12 cellular contexts compared by ENCODE assay signal in genomic region chr2:8608411-8608954, GRCh38.
DNase-seq lines count a peak whose midpoint lies in the region; ATAC-seq and TF ChIP-seq lines count a peak whose summit lies in the region.
"Had no signal": no experiment of that assay in that cellular context is flagged by ENCODE, and none has a peak within 500 bp of the region (broad histone marks: within the 10 kb centered on the region; RNA-seq: fewer than 3 reads in every experiment).

No MANE protein-coding gene starts in this region.

- H3K27ac Mint-ChIP-seq in activated T-helper 2 cell treated with anti-CD3 and anti-CD28 coated beads, Interferon-gamma antibody, Interleukin-2, Interleukin-4, amounts not matched to agents 10 μg/mL and 5 μg/mL and 100 μg/mL, durations not matched to agents 14 hours and 24 hours and 36 hours = peak overlapping the region; percentile 91
- peak overlapping the region; percentile 66 to 75 for H3K27ac Mint-ChIP-seq in natural killer cell treated with Interleukin-12 subunit alpha and Interleukin-12 subunit beta and Interleukin-15 and Interleukin-18, amount 100 ng/mL, for 72 hours

- no peak overlapping the region for H3K4me3 ChIP-seq in GM12865 (ENCODE audit: low read depth, low read length)
- H3K4me3 ChIP-seq: breast epithelium, esophagus muscularis mucosa, K562, thyroid gland had no signal

- peak; percentile 41 for ATAC-seq in HG03442 (IDR thresholded peaks at IDR 0.05; ENCODE audit: unreplicated experiment)
- ATAC-seq in natural killer cell treated with Interleukin-12 subunit alpha and Interleukin-12 subunit beta and Interleukin-15 and Interleukin-18, amount 100 ng/mL, for 72 hours = peak; percentile 89 to 94
- no peak for ATAC-seq in GM19452 (IDR thresholded peaks at IDR 0.05; ENCODE audit: unreplicated experiment)
- ATAC-seq: K562 had no signal

- H3K4me1 Mint-ChIP-seq in activated T-helper 2 cell treated with anti-CD3 and anti-CD28 coated beads, Interferon-gamma antibody, Interleukin-2, Interleukin-4, amounts not matched to agents 10 μg/mL and 5 μg/mL and 100 μg/mL, durations not matched to agents 14 hours and 24 hours and 36 hours (ENCODE audit: low read depth) = peaks cover 52% of the 10 kb centered on the region
- H3K4me1 Mint-ChIP-seq in natural killer cell treated with Interleukin-12 subunit alpha and Interleukin-12 subunit beta and Interleukin-15 and Interleukin-18, amount 100 ng/mL, for 72 hours (ENCODE audit: low read depth in 2 of 2) = peaks cover 29 to 30% of the 10 kb centered on the region in 2 donors

- no peak for TF ChIP-seq CTCF in GM12865 (IDR thresholded peaks at IDR 0.05; ENCODE audit: insufficient read depth, low read depth, low read length, missing control alignments)

- H3K27me3 Mint-ChIP-seq in activated T-helper 2 cell treated with anti-CD3 and anti-CD28 coated beads, Interferon-gamma antibody, Interleukin-2, Interleukin-4, amounts not matched to agents 10 μg/mL and 5 μg/mL and 100 μg/mL, durations not matched to agents 14 hours and 24 hours and 36 hours (ENCODE audit: low read depth) = peaks cover 5% of the 10 kb centered on the region
- H3K27me3 Mint-ChIP-seq in natural killer cell treated with Interleukin-12 subunit alpha and Interleukin-12 subunit beta and Interleukin-15 and Interleukin-18, amount 100 ng/mL, for 72 hours = no peaks in the 10 kb centered on the region

- intact Hi-C loops in activated T-helper 2 cell treated with anti-CD3 and anti-CD28 coated beads, Interferon-gamma antibody, Interleukin-2, Interleukin-4, amounts not matched to agents 10 μg/mL and 5 μg/mL and 100 μg/mL, durations not matched to agents 14 hours and 24 hours and 36 hours (cut with micrococcal nuclease) = loop anchor here (1.0 to 10.0 kb wide), 15 partner anchors 22 to 1171 kb away; no protein-coding TSS in a partner anchor

- H3K9me3 Mint-ChIP-seq in activated T-helper 2 cell treated with anti-CD3 and anti-CD28 coated beads, Interferon-gamma antibody, Interleukin-2, Interleukin-4, amounts not matched to agents 10 μg/mL and 5 μg/mL and 100 μg/mL, durations not matched to agents 14 hours and 24 hours and 36 hours = peaks cover 22% of the 10 kb centered on the region
- H3K9me3 Mint-ChIP-seq in natural killer cell treated with Interleukin-12 subunit alpha and Interleukin-12 subunit beta and Interleukin-15 and Interleukin-18, amount 100 ng/mL, for 72 hours = no peaks in the 10 kb centered on the region

- no peak overlapping the region for H3K4me3 Mint-ChIP-seq in activated T-helper 2 cell treated with anti-CD3 and anti-CD28 coated beads, Interferon-gamma antibody, Interleukin-2, Interleukin-4, amounts not matched to agents 10 μg/mL and 5 μg/mL and 100 μg/mL, durations not matched to agents 14 hours and 24 hours and 36 hours (ENCODE audit: low read depth)
- H3K4me3 Mint-ChIP-seq in natural killer cell treated with Interleukin-12 subunit alpha and Interleukin-12 subunit beta and Interleukin-15 and Interleukin-18, amount 100 ng/mL, for 72 hours = peak overlapping the region; percentile 53

- peaks cover 15% of the 10 kb centered on the region for H3K36me3 Mint-ChIP-seq in activated T-helper 2 cell treated with anti-CD3 and anti-CD28 coated beads, Interferon-gamma antibody, Interleukin-2, Interleukin-4, amounts not matched to agents 10 μg/mL and 5 μg/mL and 100 μg/mL, durations not matched to agents 14 hours and 24 hours and 36 hours (ENCODE audit: low read depth)
- H3K36me3 Mint-ChIP-seq in natural killer cell treated with Interleukin-12 subunit alpha and Interleukin-12 subunit beta and Interleukin-15 and Interleukin-18, amount 100 ng/mL, for 72 hours = peaks cover 6% of the 10 kb centered on the region

- DNase-seq in GM12865 (ENCODE audit: low read depth) (peak; percentile 64), iPS-NIHi7 (ENCODE audit: extremely low spot score) (no peak), NCI-H1694 treated with DMSO at 0.1 percent for 48 hours (lab: John Stamatoyannopoulos, UW) (no peak)
- DNase-seq in activated T-helper 2 cell treated with anti-CD3 and anti-CD28 coated beads, Interferon-gamma antibody, Interleukin-2, Interleukin-4, amounts not matched to agents 10 μg/mL and 5 μg/mL and 100 μg/mL, durations not matched to agents 14 hours and 24 hours and 36 hours (ENCODE audit: low spot score) = peak; percentile 60
- DNase-seq in natural killer cell treated with Interleukin-12 subunit alpha and Interleukin-12 subunit beta and Interleukin-15 and Interleukin-18, amount 100 ng/mL, for 72 hours (ENCODE audit: low spot score) = no peak
- DNase-seq: kidney, thyroid gland had no signal

Comparison
In these comparisons a context has a peak if more than half of its experiments do, and no peak if none do; other contexts are left out.
1. DNase-seq: peak in GM12865 (single experiment) and activated T-helper 2 cell treated with anti-CD3 and anti-CD28 coated beads, Interferon-gamma antibody, Interleukin-2, Interleukin-4, amounts not matched to agents 10 μg/mL and 5 μg/mL and 100 μg/mL, durations not matched to agents 14 hours and 24 hours and 36 hours (single experiment); none in natural killer cell treated with Interleukin-12 subunit alpha and Interleukin-12 subunit beta and Interleukin-15 and Interleukin-18, amount 100 ng/mL, for 72 hours (single experiment), iPS-NIHi7 (single experiment) and NCI-H1694 treated with DMSO at 0.1 percent for 48 hours (single experiment).